ENCODE assay signal across 9 cellular contexts in genomic region chr18:57434177-57434535, GRCh38. TPM values are rescaled to one million over a fixed set of nuclear protein-coding genes. Genes with fewer than 3 reads are reported as not detected.
DNase-seq lines count a peak whose midpoint lies in the region; ATAC-seq and TF ChIP-seq lines count a peak whose summit lies in the region.
"Had no signal": no experiment of that assay in that cellular context is flagged by ENCODE, and none has a peak within 500 bp of the region (broad histone marks: within the 10 kb centered on the region; RNA-seq: fewer than 3 reads in every experiment).

No MANE protein-coding gene starts in this region.

- peaks cover 97% of the 10 kb centered on the region for H3K27me3 ChIP-seq in left ventricle myocardium inferior (ENCODE audit: low read depth)
- H3K27me3 ChIP-seq in right atrium auricular region = peaks cover 59 to 67% of the 10 kb centered on the region in 2 donors
- H3K27me3 ChIP-seq in upper lobe of right lung = peaks cover 90% of the 10 kb centered on the region
- H3K27me3 ChIP-seq in Karpas-422 (ENCODE audit: low read length) = no peaks in the 10 kb centered on the region

- intact Hi-C loops in left ventricle myocardium inferior (cut with micrococcal nuclease) = no loop called here
- intact Hi-C loops in upper lobe of right lung (cut with DNase I) = no loop called here

- H3K27me3 Mint-ChIP-seq in T-cell = peaks cover 72 to 93% of the 10 kb centered on the region in 2 donors

- H3K36me3 Mint-ChIP-seq in T-cell = no peaks in the 10 kb centered on the region

- no peaks in the 10 kb centered on the region for H3K9me2 ChIP-seq in Karpas-422 (replicated peaks; ENCODE audit: insufficient read depth, low read length)

- H3K4me3 Mint-ChIP-seq in T-cell = peak overlapping the region; percentile 56 to 69 (median 57)

- H3K79me2 ChIP-seq in Karpas-422 (ENCODE audit: low read length) = no peaks in the 10 kb centered on the region

- no peak overlapping the region for H2AFZ ChIP-seq in Karpas-422 (ENCODE audit: low read length)

- ATAC-seq in T-cell (replicated peaks in 1 of 4) = no peak
- no peak for ATAC-seq in upper lobe of right lung

- CTCF ChIA-PET in T-cell (lab: Charles Lee) = no interaction called here

- H3K4me1 ChIP-seq in left ventricle myocardium inferior (peaks cover 57% of the 10 kb centered on the region), right atrium auricular region (peaks cover 0 to 55% of the 10 kb centered on the region in 2 donors), upper lobe of right lung (peaks cover 9% of the 10 kb centered on the region), Karpas-422 (ENCODE audit: low read length) (no peaks in the 10 kb centered on the region)

- POLR2A ChIA-PET in T-cell (lab: Charles Lee) = no interaction called here

- H3K9ac ChIP-seq in Karpas-422 (ENCODE audit: low read length) = no peak overlapping the region

- H3K4me3 ChIP-seq in left ventricle myocardium inferior (peak overlapping the region; percentile 69), right atrium auricular region (peak overlapping the region in 1 of 2 donors; percentile 51), upper lobe of right lung (peak overlapping the region; percentile 48), Karpas-422 (ENCODE audit: low read length) (no peak overlapping the region)

- H3K9me3 ChIP-seq in left ventricle myocardium inferior (replicated peaks) (no peaks in the 10 kb centered on the region), right atrium auricular region (peaks cover 0 to 2% of the 10 kb centered on the region in 2 donors), upper lobe of right lung (no peaks in the 10 kb centered on the region), Karpas-422 (ENCODE audit: low read length) (no peaks in the 10 kb centered on the region)

- DNase-seq in left ventricle myocardium inferior (no peak), right atrium auricular region (ENCODE audit: low spot score) (no peak), T-cell (no peak), kidney tubule cell (ENCODE audit: low spot score) (peak; percentile 11), upper lobe of right lung (no peak), AG08396 (ENCODE audit: low spot score) (no peak), Karpas-422 (no peak), DMS153 treated with DMSO at 0.1 percent for 48 hours (lab: John Stamatoyannopoulos, UW; ENCODE audit: unreplicated experiment) (no peak)

- peaks cover 47 to 56% (median 52%) of the 10 kb centered on the region in 3 donors for H3K4me1 Mint-ChIP-seq in T-cell

- H3K36me3 ChIP-seq in left ventricle myocardium inferior (no peaks in the 10 kb centered on the region), right atrium auricular region (no peaks in the 10 kb centered on the region), upper lobe of right lung (no peaks in the 10 kb centered on the region), Karpas-422 (ENCODE audit: insufficient read depth, low read length) (no peaks in the 10 kb centered on the region)
- H3K36me3 ChIP-seq: SJSA1 had no signal

- no peak for TF ChIP-seq CTCF in left ventricle myocardium inferior (IDR thresholded peaks at IDR 0.05; ENCODE audit: borderline replicate concordance)
- no peak for TF ChIP-seq CTCF in right atrium auricular region (IDR thresholded peaks at IDR 0.05)
- no peak for TF ChIP-seq CTCF in upper lobe of right lung (IDR thresholded peaks at IDR 0.05)

- H3K27ac ChIP-seq in left ventricle myocardium inferior (replicated peaks) (no peak overlapping the region), right atrium auricular region (no peak overlapping the region), upper lobe of right lung (no peak overlapping the region), Karpas-422 (ENCODE audit: low read length) (no peak overlapping the region)
- H3K27ac ChIP-seq: SJSA1 had no signal

- no peaks in the 10 kb centered on the region for H4K20me1 ChIP-seq in Karpas-422 (ENCODE audit: insufficient read depth, low read depth, low read length)

- no peak overlapping the region for H3K27ac Mint-ChIP-seq in T-cell

- H3K9me3 Mint-ChIP-seq in T-cell = peaks cover 5 to 15% (median 8%) of the 10 kb centered on the region in 3 donors

- no peak overlapping the region for H3K4me2 ChIP-seq in Karpas-422 (ENCODE audit: low read depth, low read length, poor library complexity, severe bottlenecking)

RNA-seq across cellular contexts. Expression of gene ONECUT2, which starts 1.0 kb away (rescaled TPM):
- total RNA-seq in left ventricle myocardium inferior = 0.41 TPM
- total RNA-seq in right atrium auricular region = under 1 TPM; 0.04 TPM
- under 1 TPM in 3 of 5 donors, not detected in 2; 0.03 to 0.23 (median 0.09) TPM for total RNA-seq in T-cell
- total RNA-seq in upper lobe of right lung = 0.03 TPM
- total RNA-seq in Karpas-422 (2014; rRNA removed; shearing (Covaris generic); ENCODE audit: low replicate concordance) = not detected in 2 replicates
